8 cellular contexts compared by ENCODE assay signal in the genomic region with DNA sequence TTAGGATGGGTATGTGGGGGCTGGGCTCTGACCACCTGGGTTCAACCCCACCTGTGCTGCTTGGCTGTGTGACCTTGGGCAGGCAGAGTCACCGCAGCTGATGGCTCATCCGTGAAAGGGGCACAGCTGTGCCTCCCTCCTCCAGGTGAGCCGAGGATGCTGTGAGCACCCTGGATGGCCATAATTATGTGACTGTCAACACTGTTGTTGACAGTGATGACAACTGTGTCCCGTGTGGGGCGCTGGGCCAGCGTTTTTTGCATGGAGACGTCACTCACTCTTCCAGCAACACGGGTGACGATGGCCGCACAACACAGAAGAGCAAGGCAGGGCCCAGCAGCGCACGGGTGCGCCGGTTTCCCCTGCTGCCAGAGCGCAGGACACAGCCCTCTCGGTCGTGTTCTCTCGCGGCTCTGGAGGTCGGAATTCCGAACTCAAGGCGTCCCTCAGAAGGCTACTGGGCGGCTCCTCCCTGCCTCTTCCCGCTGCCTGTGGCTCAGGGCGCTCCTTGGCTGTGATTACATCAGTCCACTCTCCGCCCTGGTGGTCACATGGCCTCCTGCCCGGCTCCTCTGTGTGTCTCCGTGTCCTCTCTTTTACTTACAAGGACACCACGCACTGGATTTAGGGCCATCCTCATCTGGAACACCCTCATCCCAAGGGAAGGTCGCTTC. TPM values are rescaled to one million over a fixed set of nuclear protein-coding genes. Genes with fewer than 3 reads are reported as not detected.
DNase-seq lines count a peak whose midpoint lies in the region; ATAC-seq lines count a peak whose summit lies in the region.

No MANE protein-coding gene starts in this region.

- no peaks in the 10 kb centered on the region for H3K36me3 Mint-ChIP-seq in activated CD8-positive, alpha-beta memory T cell treated with anti-CD3 and anti-CD28 coated beads, Interleukin-2, amount 10 ng/mL, durations not matched to agents 7 days and 5 days

- no peaks in the 10 kb centered on the region for H3K9me3 Mint-ChIP-seq in activated CD8-positive, alpha-beta memory T cell treated with anti-CD3 and anti-CD28 coated beads, Interleukin-2, amount 10 ng/mL, durations not matched to agents 7 days and 5 days (ENCODE audit: low read depth)

- H3K36me3 ChIP-seq in subcutaneous abdominal adipose tissue (ENCODE audit: control insufficient read depth in 5 of 5, insufficient read depth in 5 of 5, low read length in 5 of 5): peaks cover 0 to 13% (median 0%) of the 10 kb centered on the region in 5 donors

- H3K4me3 Mint-ChIP-seq in activated CD8-positive, alpha-beta memory T cell treated with anti-CD3 and anti-CD28 coated beads, Interleukin-2, amount 10 ng/mL, durations not matched to agents 7 days and 5 days: peak overlapping the region; percentile 56

- H3K9me3 ChIP-seq in subcutaneous abdominal adipose tissue (ENCODE audit: control insufficient read depth in 5 of 5, low read length in 5 of 5): no peaks in the 10 kb centered on the region

- H3K27ac ChIP-seq in subcutaneous abdominal adipose tissue (ENCODE audit: low read depth, low read length): peak overlapping the region; percentile 54

- no peak for ATAC-seq in activated CD8-positive, alpha-beta memory T cell treated with anti-CD3 and anti-CD28 coated beads, Interleukin-2, amount 10 ng/mL, durations not matched to agents 7 days and 5 days
- ATAC-seq in HG03175 (IDR thresholded peaks at IDR 0.05; ENCODE audit: unreplicated experiment): no peak

- no peaks in the 10 kb centered on the region for H3K27me3 Mint-ChIP-seq in activated CD8-positive, alpha-beta memory T cell treated with anti-CD3 and anti-CD28 coated beads, Interleukin-2, amount 10 ng/mL, durations not matched to agents 7 days and 5 days

- DNase-seq in activated CD8-positive, alpha-beta memory T cell treated with anti-CD3 and anti-CD28 coated beads, Interleukin-2, amount 10 ng/mL, durations not matched to agents 7 days and 5 days: no peak
- DNase-seq in activated CD8-positive, alpha-beta memory T cell treated with anti-CD3 and anti-CD28 coated beads, Interleukin-2, amount 50 U/mL, for 48 hours: no peak
- DNase-seq in activated naive CD4-positive, alpha-beta T cell treated with anti-CD3 and anti-CD28 coated beads, Interleukin-2, amount 50 U/mL, for 16 hours: peak; percentile 44
- peak; percentile 69 for DNase-seq in kidney tubule cell (ENCODE audit: low spot score)
- no peak for DNase-seq in NCI-H345 (lab: John Stamatoyannopoulos, UW)
- no peak for DNase-seq in epidermal melanocyte (ENCODE audit: insufficient read length, low spot score)

- H3K4me3 ChIP-seq in subcutaneous abdominal adipose tissue (ENCODE audit: low read depth in 1 of 5, low read length in 5 of 5): peak overlapping the region; percentile 63 to 80 (median 72)

- H3K27me3 ChIP-seq in subcutaneous abdominal adipose tissue (ENCODE audit: control insufficient read depth in 5 of 5, insufficient read depth in 4 of 5, low read length in 5 of 5): no peaks in the 10 kb centered on the region

- peaks cover 12 to 74% (median 69%) of the 10 kb centered on the region in 5 donors for H3K4me1 ChIP-seq in subcutaneous abdominal adipose tissue (ENCODE audit: control insufficient read depth in 5 of 5, insufficient read depth in 5 of 5, low read length in 5 of 5)

- H3K27ac Mint-ChIP-seq in activated CD8-positive, alpha-beta memory T cell treated with anti-CD3 and anti-CD28 coated beads, Interleukin-2, amount 10 ng/mL, durations not matched to agents 7 days and 5 days: peak overlapping the region; percentile 36

- CTCF ChIA-PET in activated CD8-positive, alpha-beta memory T cell treated with anti-CD3 and anti-CD28 coated beads, Interleukin-2, amount 10 ng/mL, durations not matched to agents 7 days and 5 days (lab: Charles Lee): no interaction called here

- peaks cover 31% of the 10 kb centered on the region for H3K4me1 Mint-ChIP-seq in activated CD8-positive, alpha-beta memory T cell treated with anti-CD3 and anti-CD28 coated beads, Interleukin-2, amount 10 ng/mL, durations not matched to agents 7 days and 5 days

- H3K9ac ChIP-seq in subcutaneous abdominal adipose tissue (ENCODE audit: low read length in 5 of 5): peak overlapping the region; percentile 2 to 81 (median 75)

RNA-seq across cellular contexts. Expression of a gene that starts 1.3 kb away (rescaled TPM):
- 10 to 100 TPM in 1 of 2 experiments, 1 to 10 TPM in 1; 6.0 to 10.7 TPM for total RNA-seq in activated CD8-positive, alpha-beta memory T cell treated with anti-CD3 and anti-CD28 coated beads, Interleukin-2, amount 10 ng/mL, durations not matched to agents 7 days and 5 days

RNA-seq across cellular contexts. Expression of a gene that starts 41.8 kb away (rescaled TPM):
- under 1 TPM in 1 of 2 experiments, not detected in 1; 0.19 TPM for total RNA-seq in activated CD8-positive, alpha-beta memory T cell treated with anti-CD3 and anti-CD28 coated beads, Interleukin-2, amount 10 ng/mL, durations not matched to agents 7 days and 5 days

Comparison
In these comparisons a context has a peak if more than half of its experiments do, and no peak if none do; other contexts are left out.
1. DNase-seq: peak in activated naive CD4-positive, alpha-beta T cell treated with anti-CD3 and anti-CD28 coated beads, Interleukin-2, amount 50 U/mL, for 16 hours (single experiment) and kidney tubule cell (single experiment); none in activated CD8-positive, alpha-beta memory T cell treated with anti-CD3 and anti-CD28 coated beads, Interleukin-2, amount 10 ng/mL, durations not matched to agents 7 days and 5 days (single experiment), activated CD8-positive, alpha-beta memory T cell treated with anti-CD3 and anti-CD28 coated beads, Interleukin-2, amount 50 U/mL, for 48 hours (single experiment), NCI-H345 (single experiment) and epidermal melanocyte (single experiment).